ENCODE assay signal across 1 cellular context in genomic region chr17:21279198-21279535, GRCh38.
TF ChIP-seq lines count a peak whose summit lies in the region.

No MANE protein-coding gene starts in this region.

TF ChIP-seq in K562, 482 proteins besides CTCF, POLR2A, EP300 and RAD21:
- TF ChIP-seq ZKSCAN1 (IDR thresholded peaks at IDR 0.05; ENCODE audit: low read depth, low read length) (peak; percentile 86), ZFP30 (CRISPR knock-in tag; IDR thresholded peaks at IDR 0.05; ENCODE audit: borderline replicate concordance) (no peak)
